15 cellular contexts compared by ENCODE assay signal in genomic region chr1:1598051-1598719, GRCh38. TPM values are rescaled to one million over a fixed set of nuclear protein-coding genes. Genes with fewer than 3 reads are reported as not detected.
A peak's percentile ranks its signal among the peaks of the same experiment; 100 is the strongest.
DNase-seq lines count a peak whose midpoint lies in the region; TF ChIP-seq lines count a peak whose summit lies in the region.
"Had no signal": no experiment of that assay in that cellular context is flagged by ENCODE, and none has a peak within 500 bp of the region (broad histone marks: within the 10 kb centered on the region; RNA-seq: fewer than 3 reads in every experiment).

No MANE protein-coding gene starts in this region.

- peaks cover 10% of the 10 kb centered on the region for H3K4me1 Mint-ChIP-seq in activated naive CD4-positive, alpha-beta T cell treated with anti-CD3 and anti-CD28 coated beads, Interleukin-2, amount 50 U/mL, for 24 hours
- peaks cover 9 to 16% (median 9%) of the 10 kb centered on the region in 3 donors for H3K4me1 Mint-ChIP-seq in IgD-negative memory B cell

- intact Hi-C loops in mammary epithelial cell (cut with micrococcal nuclease), result no loop called here

- CTCF ChIA-PET in mammary epithelial cell (lab: Charles Lee; ENCODE audit: low non-redundant PET), result no interaction called here

- no peaks in the 10 kb centered on the region for H3K27me3 ChIP-seq in mammary epithelial cell (ENCODE audit: insufficient read depth, low read length)

- H3K36me3 Mint-ChIP-seq in activated naive CD4-positive, alpha-beta T cell treated with anti-CD3 and anti-CD28 coated beads, Interleukin-2, amount 50 U/mL, for 24 hours, result no peaks in the 10 kb centered on the region
- no peaks in the 10 kb centered on the region for H3K36me3 Mint-ChIP-seq in IgD-negative memory B cell

- H3K9ac ChIP-seq in mammary epithelial cell (ENCODE audit: insufficient read depth, low read length), result no peak overlapping the region

- in situ Hi-C loops in mammary epithelial cell (cut with MboI; ENCODE audit: low sequenced_read_pairs in 2 of 2), result no loop called here

- no peaks in the 10 kb centered on the region for H4K20me1 ChIP-seq in mammary epithelial cell (ENCODE audit: insufficient read depth, low read length)

- H3K9me3 Mint-ChIP-seq in activated naive CD4-positive, alpha-beta T cell treated with anti-CD3 and anti-CD28 coated beads, Interleukin-2, amount 50 U/mL, for 24 hours, result no peaks in the 10 kb centered on the region
- peaks cover 0 to 1% (median 0%) of the 10 kb centered on the region in 3 donors for H3K9me3 Mint-ChIP-seq in IgD-negative memory B cell
- H3K9me3 Mint-ChIP-seq: activated T-cell treated with anti-CD3 and anti-CD28 coated beads, Interleukin-2, amount 50 U/mL, for 72 hours had no signal

- no peak overlapping the region for H3K27ac ChIP-seq in mammary epithelial cell (ENCODE audit: insufficient read depth, low read depth, low read length)
- H3K27ac ChIP-seq: gastroesophageal sphincter, SJSA1, upper lobe of left lung had no signal

- H2AFZ ChIP-seq in mammary epithelial cell (ENCODE audit: low read depth, low read length), result no peak overlapping the region

- no peak for TF ChIP-seq CTCF in mammary epithelial cell (conservative IDR thresholded peaks at IDR 0.05 in 1 of 2, IDR thresholded peaks at IDR 0.05 in 1 of 2; ENCODE audit: extremely low read depth in 1 of 2, insufficient read depth in 1 of 2, low read depth in 1 of 2, low read length in 2 of 2)

- 85% methylated on average over 24 of the region's 28 CpGs for WGBS in mammary epithelial cell (ENCODE audit: low coverage, missing lambda C conversion rate)

- H3K4me3 ChIP-seq in mammary epithelial cell (replicated peaks in 1 of 3; ENCODE audit: insufficient read depth in 1 of 3, low read depth in 2 of 3, low read length in 3 of 3), result no peak overlapping the region
- H3K4me3 ChIP-seq: SJSA1 had no signal

- peak overlapping the region; percentile 45 for H3K4me3 Mint-ChIP-seq in activated naive CD4-positive, alpha-beta T cell treated with anti-CD3 and anti-CD28 coated beads, Interleukin-2, amount 50 U/mL, for 24 hours
- H3K4me3 Mint-ChIP-seq in IgD-negative memory B cell, result peak overlapping the region; percentile 36 to 87 (median 75)

- TSS peak; percentile 63 for BruUV-seq in mammary epithelial cell (replicated peaks; lab: Mats Ljungman, UMichigan)

- H3K4me1 ChIP-seq in mammary epithelial cell (ENCODE audit: insufficient read depth, low read length), result peaks cover 12% of the 10 kb centered on the region

- H3K79me2 ChIP-seq in mammary epithelial cell (ENCODE audit: insufficient read depth, low read length), result no peaks in the 10 kb centered on the region

- H3K4me2 ChIP-seq in mammary epithelial cell (ENCODE audit: insufficient read depth, low read depth, low read length), result no peak overlapping the region

- H3K27ac Mint-ChIP-seq in activated naive CD4-positive, alpha-beta T cell treated with anti-CD3 and anti-CD28 coated beads, Interleukin-2, amount 50 U/mL, for 24 hours, result no peak overlapping the region
- H3K27ac Mint-ChIP-seq in IgD-negative memory B cell, result peak overlapping the region in 1 of 3 donors; percentile 66
- H3K27ac Mint-ChIP-seq: activated T-cell treated with anti-CD3 and anti-CD28 coated beads, Interleukin-2, amount 50 U/mL, for 72 hours had no signal

- H3K36me3 ChIP-seq in mammary epithelial cell (ENCODE audit: insufficient read depth, low read length), result no peaks in the 10 kb centered on the region
- H3K36me3 ChIP-seq: gastroesophageal sphincter, SJSA1, upper lobe of left lung had no signal

- H3K27me3 Mint-ChIP-seq in activated naive CD4-positive, alpha-beta T cell treated with anti-CD3 and anti-CD28 coated beads, Interleukin-2, amount 50 U/mL, for 24 hours, result no peaks in the 10 kb centered on the region
- peaks cover 12% of the 10 kb centered on the region for H3K27me3 Mint-ChIP-seq in IgD-negative memory B cell

- dilution Hi-C loops in mammary epithelial cell (cut with HindIII; ENCODE audit: low sequenced_read_pairs), result no loop called here

- no peaks in the 10 kb centered on the region for H3K9me3 ChIP-seq in mammary epithelial cell (replicated peaks; ENCODE audit: insufficient read depth, low read length)
- H3K9me3 ChIP-seq: gastroesophageal sphincter, upper lobe of left lung had no signal

- DNase-seq in activated naive CD4-positive, alpha-beta T cell treated with Interleukin-2 at 50 U/mL for 16 hours, result no peak
- DNase-seq in mammary epithelial cell (no peak), retina (peak; percentile 7), anterior cingulate cortex (lab: John Stamatoyannopoulos, UW) (no peak), UCSD-AML1 (lab: John Stamatoyannopoulos, UW; ENCODE audit: unreplicated experiment) (no peak), NAMALWA (ENCODE audit: low spot score) (no peak)
- DNase-seq: activated T-cell treated with anti-CD3 and anti-CD28 coated beads, Interleukin-2, amount 50 U/mL, for 72 hours; midbrain; NCI-H2081; stimulated activated CD4-positive, alpha-beta T cell treated with anti-CD3 and anti-CD28 coated beads, Interleukin-2, amount 100 ng/mL, for 24 hours had no signal

RNA-seq across cellular contexts. Expression of gene FNDC10, which starts 1.8 kb away (rescaled TPM):
- polyA plus RNA-seq in IgD-negative memory B cell (not detected), mammary epithelial cell (6.0 TPM)
- 10 to 100 TPM in 1 of 2 donors, 1 to 10 TPM in 1; 3.5 to 16.8 TPM for total RNA-seq in mammary epithelial cell
- polyA minus RNA-seq in mammary epithelial cell, result 3.7 TPM

RNA-seq across cellular contexts. Expression of gene MIB2, which starts 17.1 kb away (rescaled TPM):
- polyA plus RNA-seq in IgD-negative memory B cell, result 22.4 TPM
- total RNA-seq in mammary epithelial cell, result 10 to 100 TPM; 44.8 to 48.5 TPM
- 10.0 TPM for polyA plus RNA-seq in mammary epithelial cell
- polyA minus RNA-seq in mammary epithelial cell, result 2.8 TPM

RNA-seq across cellular contexts. Expression of gene SSU72, which starts 23.5 kb away (rescaled TPM):
- polyA plus RNA-seq in IgD-negative memory B cell, result 176 TPM
- 100 to 1,000 TPM in 1 of 2 donors, 10 to 100 TPM in 1; 77.5 to 125 TPM for total RNA-seq in mammary epithelial cell
- polyA plus RNA-seq in mammary epithelial cell, result 110 TPM
- polyA minus RNA-seq in mammary epithelial cell, result 105 TPM

RNA-seq across cellular contexts. Expression of gene MMP23B, which starts 33.8 kb away (rescaled TPM):
- polyA plus RNA-seq in IgD-negative memory B cell, result 0.93 TPM
- 1 to 10 TPM; 1.0 to 2.3 TPM for total RNA-seq in mammary epithelial cell
- polyA plus RNA-seq in mammary epithelial cell, result not detected
- polyA minus RNA-seq in mammary epithelial cell, result not detected

RNA-seq across cellular contexts. Expression of gene TMEM240, which starts 57.8 kb away (rescaled TPM):
- not detected for polyA plus RNA-seq in IgD-negative memory B cell
- total RNA-seq in mammary epithelial cell, result 1 to 10 TPM in 1 of 2 donors, under 1 TPM in 1; 0.67 to 1.1 TPM
- polyA plus RNA-seq in mammary epithelial cell, result 0.36 TPM
- polyA minus RNA-seq in mammary epithelial cell, result not detected
